Comparison of ENCODE assay signal across 21 cellular contexts in genomic region chr18:45654677-45655076, GRCh38. TPM values are rescaled to one million over a fixed set of nuclear protein-coding genes. Genes with fewer than 3 reads are reported as not detected.
DNase-seq lines count a peak whose midpoint lies in the region; ATAC-seq, FAIRE-seq and TF ChIP-seq lines count a peak whose summit lies in the region.
"Had no signal": no experiment of that assay in that cellular context is flagged by ENCODE, and none has a peak within 500 bp of the region (broad histone marks: within the 10 kb centered on the region; RNA-seq: fewer than 3 reads in every experiment).

No MANE protein-coding gene starts in this region.

- H3K27me3 ChIP-seq in mammary epithelial cell (ENCODE audit: insufficient read depth, low read length) (no peaks in the 10 kb centered on the region), transverse colon (no peaks in the 10 kb centered on the region)

- no peak overlapping the region for H3K4me3 Mint-ChIP-seq in activated CD4-positive, alpha-beta T cell treated with anti-CD3 and anti-CD28 coated beads for 36 hours
- H3K4me3 Mint-ChIP-seq in MCF 10A (ENCODE audit: unreplicated experiment) = no peak overlapping the region
- H3K4me3 Mint-ChIP-seq: CD14-positive monocyte had no signal

- H3K27ac ChIP-seq in mammary epithelial cell (ENCODE audit: insufficient read depth, low read depth, low read length) (no peak overlapping the region), transverse colon (no peak overlapping the region)

- H3K4me3 ChIP-seq in mammary epithelial cell (replicated peaks in 1 of 3; ENCODE audit: insufficient read depth in 1 of 3, low read depth in 2 of 3, low read length in 3 of 3) = no peak overlapping the region
- no peak overlapping the region for H3K4me3 ChIP-seq in transverse colon
- H3K4me3 ChIP-seq: K562 had no signal

- dilution Hi-C loops in mammary epithelial cell (cut with HindIII; ENCODE audit: low sequenced_read_pairs) = no loop called here

- TF ChIP-seq EP300 in transverse colon (IDR thresholded peaks at IDR 0.05; ENCODE audit: low read depth) = no peak

- peaks cover 28% of the 10 kb centered on the region for H3K4me1 Mint-ChIP-seq in activated CD4-positive, alpha-beta T cell treated with anti-CD3 and anti-CD28 coated beads for 36 hours
- peaks cover 28% of the 10 kb centered on the region for H3K4me1 Mint-ChIP-seq in MCF 10A (ENCODE audit: insufficient read depth, unreplicated experiment)

- peak; percentile 52 for DNase-seq in activated CD4-positive, alpha-beta T cell treated with anti-CD3 and anti-CD28 coated beads for 36 hours
- DNase-seq in activated CD4-positive, alpha-beta T cell treated with anti-CD3 and anti-CD28 coated beads for 1 hour = no peak
- DNase-seq in mammary epithelial cell (peak; percentile 46), MCF 10A (ENCODE audit: unreplicated experiment) (no peak), transverse colon (no peak), HTR-8/SVneo (ENCODE audit: insufficient read length, low spot score) (no peak)
- DNase-seq: 8988T, DND-41, GOT3, NCI-H1417 treated with DMSO at 0.1 percent for 48 hours, NCI-H187 treated with DMSO at 0.1 percent for 48 hours, NCI-H226, NCI-H524, NCI-H82 had no signal

- POLR2A ChIA-PET in activated CD4-positive, alpha-beta T cell treated with anti-CD3 and anti-CD28 coated beads for 36 hours (lab: Charles Lee) = no interaction called here
- POLR2A ChIA-PET in MCF 10A (lab: Yijun Ruan, JAX) = interaction anchor here (0.6 to 0.7 kb wide), 2 partner anchors 15 to 21 kb away, joined by 3 read pairs; no protein-coding TSS in a partner anchor

- no peak overlapping the region for H3K4me2 ChIP-seq in mammary epithelial cell (ENCODE audit: insufficient read depth, low read depth, low read length)

- H2AFZ ChIP-seq in mammary epithelial cell (ENCODE audit: low read depth, low read length) = no peak overlapping the region

- H3K36me3 ChIP-seq in mammary epithelial cell (ENCODE audit: insufficient read depth, low read length) (no peaks in the 10 kb centered on the region), transverse colon (no peaks in the 10 kb centered on the region)

- TF ChIP-seq CTCF in mammary epithelial cell (conservative IDR thresholded peaks at IDR 0.05 in 1 of 2, IDR thresholded peaks at IDR 0.05 in 1 of 2; ENCODE audit: extremely low read depth in 1 of 2, insufficient read depth in 1 of 2, low read depth in 1 of 2, low read length in 2 of 2) (no peak), MCF 10A (IDR thresholded peaks at IDR 0.05; ENCODE audit: unreplicated experiment) (no peak), transverse colon (IDR thresholded peaks at IDR 0.05) (no peak)

- H3K36me3 Mint-ChIP-seq in activated CD4-positive, alpha-beta T cell treated with anti-CD3 and anti-CD28 coated beads for 36 hours (ENCODE audit: low read depth) = no peaks in the 10 kb centered on the region
- peaks cover 6% of the 10 kb centered on the region for H3K36me3 Mint-ChIP-seq in MCF 10A (ENCODE audit: insufficient read depth, unreplicated experiment)

- no peak for FAIRE-seq in HTR-8/SVneo (lab: Jason Lieb, UNC)
- FAIRE-seq: K562 had no signal

- in situ Hi-C loops in mammary epithelial cell (cut with MboI; ENCODE audit: low sequenced_read_pairs in 2 of 2) (no loop called here), transverse colon (cut with MboI; ENCODE audit: low pct_ligation_motif_present in 1 of 4, low pct_unique_long_range_greater_than_20kb in 1 of 4, low sequenced_read_pairs in 3 of 4) (loop anchor here in 1 of 4 donors (25.0 kb wide), 1 partner anchor 233 kb away; no protein-coding TSS in a partner anchor)

- H3K9me3 ChIP-seq in mammary epithelial cell (replicated peaks; ENCODE audit: insufficient read depth, low read length) (no peaks in the 10 kb centered on the region), transverse colon (no peaks in the 10 kb centered on the region)

- H3K9ac ChIP-seq in mammary epithelial cell (ENCODE audit: insufficient read depth, low read length) = no peak overlapping the region

- H3K4me1 ChIP-seq in mammary epithelial cell (ENCODE audit: insufficient read depth, low read length) (peaks cover 15% of the 10 kb centered on the region), transverse colon (no peaks in the 10 kb centered on the region)

- H3K27me3 Mint-ChIP-seq in activated CD4-positive, alpha-beta T cell treated with anti-CD3 and anti-CD28 coated beads for 36 hours = no peaks in the 10 kb centered on the region
- no peaks in the 10 kb centered on the region for H3K27me3 Mint-ChIP-seq in MCF 10A (ENCODE audit: insufficient read depth, unreplicated experiment)

- ATAC-seq in activated CD4-positive, alpha-beta T cell treated with anti-CD3 and anti-CD28 coated beads for 36 hours = peak; percentile 78
- ATAC-seq in esophagus mucosa = peak; percentile 88
- no peak for ATAC-seq in HG03565 (IDR thresholded peaks at IDR 0.05; ENCODE audit: unreplicated experiment)
- ATAC-seq: HCT116, K562 had no signal

- intact Hi-C loops in activated CD4-positive, alpha-beta T cell treated with anti-CD3 and anti-CD28 coated beads for 36 hours (cut with DNase I, micrococcal nuclease) = no loop called here
- intact Hi-C loops in mammary epithelial cell (cut with micrococcal nuclease) = no loop called here
- intact Hi-C loops in MCF 10A (cut with micrococcal nuclease) = no loop called here
- intact Hi-C loops in transverse colon (cut with DNase I; ENCODE audit: low total_unique reads) = loop anchor here (2.0 kb wide), 1 partner anchor 70 kb away; the partner anchor contains the start of gene SLC14A1

- TF ChIP-seq POLR2A in transverse colon (IDR thresholded peaks at IDR 0.05) = no peak

- no peak overlapping the region for H3K27ac Mint-ChIP-seq in activated CD4-positive, alpha-beta T cell treated with anti-CD3 and anti-CD28 coated beads for 36 hours
- H3K27ac Mint-ChIP-seq in MCF 10A (ENCODE audit: low read depth, unreplicated experiment) = no peak overlapping the region
- H3K27ac Mint-ChIP-seq: CD14-positive monocyte had no signal

- BruUV-seq in mammary epithelial cell (replicated peaks; lab: Mats Ljungman, UMichigan) = no TSS peak
- BruUV-seq in MCF 10A (replicated peaks; lab: Mats Ljungman, UMichigan) = no TSS peak

- no peaks in the 10 kb centered on the region for H4K20me1 ChIP-seq in mammary epithelial cell (ENCODE audit: insufficient read depth, low read length)

- 68% methylated on average over 4 of the region's 4 CpGs for WGBS in mammary epithelial cell (ENCODE audit: low coverage, missing lambda C conversion rate)
- 33 to 86% methylated on average over 1 to 4 of the region's 4 CpGs for WGBS in transverse colon (ENCODE audit: low coverage in 1 of 2), 2 donors

- no peaks in the 10 kb centered on the region for H3K79me2 ChIP-seq in mammary epithelial cell (ENCODE audit: insufficient read depth, low read length)

- H3K9me3 Mint-ChIP-seq in activated CD4-positive, alpha-beta T cell treated with anti-CD3 and anti-CD28 coated beads for 36 hours (ENCODE audit: low read depth) = no peaks in the 10 kb centered on the region
- no peaks in the 10 kb centered on the region for H3K9me3 Mint-ChIP-seq in MCF 10A (ENCODE audit: unreplicated experiment)

- CTCF ChIA-PET in activated CD4-positive, alpha-beta T cell treated with anti-CD3 and anti-CD28 coated beads for 36 hours (lab: Charles Lee) = interaction anchor here (1.2 to 4.3 kb wide), 5 partner anchors 11 to 320 kb away, joined by 3 to 20 read pairs (median 3); no protein-coding TSS in a partner anchor
- CTCF ChIA-PET in mammary epithelial cell (lab: Charles Lee; ENCODE audit: low non-redundant PET) = no interaction called here
- CTCF ChIA-PET in MCF 10A (lab: Yijun Ruan, JAX) = interaction anchor here (1.1 to 6.0 kb wide), 6 partner anchors 9 to 226 kb away, joined by 3 to 32 read pairs (median 4); no protein-coding TSS in a partner anchor

RNA-seq across cellular contexts. Expression of gene SLC14A2, which starts 39.4 kb away (rescaled TPM):
- under 1 TPM; 0.09 to 0.11 TPM for total RNA-seq in activated CD4-positive, alpha-beta T cell treated with anti-CD3 and anti-CD28 coated beads for 36 hours
- not detected for total RNA-seq in mammary epithelial cell
- 0.02 TPM for polyA plus RNA-seq in mammary epithelial cell
- not detected for polyA minus RNA-seq in mammary epithelial cell
- total RNA-seq in MCF 10A (2022) = not detected in 2 replicates
- not detected for total RNA-seq in esophagus mucosa
- not detected for total RNA-seq in transverse colon
- total RNA-seq: G401, K562 had no signal
- polyA plus RNA-seq: AG04450, CD14-positive monocyte, K562 had no signal

Comparison
In these comparisons a context has a peak if more than half of its experiments do, and no peak if none do; other contexts are left out.
1. DNase-seq: peak in activated CD4-positive, alpha-beta T cell treated with anti-CD3 and anti-CD28 coated beads for 36 hours (single experiment) and mammary epithelial cell (single experiment); none in activated CD4-positive, alpha-beta T cell treated with anti-CD3 and anti-CD28 coated beads for 1 hour (single experiment), MCF 10A (single experiment), transverse colon (single experiment) and HTR-8/SVneo (single experiment).